1 cellular context compared by ENCODE assay signal in the genomic region with DNA sequence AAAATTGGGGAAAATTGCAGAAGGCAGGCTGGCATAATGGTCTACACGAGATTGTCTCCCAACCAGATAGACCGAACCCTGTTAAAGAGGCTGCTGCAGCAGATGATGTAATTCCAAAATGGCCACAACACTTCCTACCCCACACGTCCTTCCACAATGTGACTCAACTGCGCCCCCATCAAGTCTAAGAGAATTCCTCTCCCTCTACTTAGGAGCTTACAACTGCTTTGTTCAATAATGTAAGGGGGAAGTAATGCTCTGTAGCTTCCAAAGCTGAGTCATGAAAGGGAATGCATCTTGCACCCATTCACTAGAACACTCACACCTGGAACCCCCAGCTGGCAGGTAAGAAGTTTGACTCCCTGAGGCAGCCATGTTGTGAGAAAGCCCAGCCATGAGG.
TF ChIP-seq lines count a peak whose summit lies in the region.

No MANE protein-coding gene starts in this region.

TF ChIP-seq in HEK293, 187 proteins besides CTCF, POLR2A, EP300 and RAD21 (continued from another document):
- TF ChIP-seq, protein P1, sequence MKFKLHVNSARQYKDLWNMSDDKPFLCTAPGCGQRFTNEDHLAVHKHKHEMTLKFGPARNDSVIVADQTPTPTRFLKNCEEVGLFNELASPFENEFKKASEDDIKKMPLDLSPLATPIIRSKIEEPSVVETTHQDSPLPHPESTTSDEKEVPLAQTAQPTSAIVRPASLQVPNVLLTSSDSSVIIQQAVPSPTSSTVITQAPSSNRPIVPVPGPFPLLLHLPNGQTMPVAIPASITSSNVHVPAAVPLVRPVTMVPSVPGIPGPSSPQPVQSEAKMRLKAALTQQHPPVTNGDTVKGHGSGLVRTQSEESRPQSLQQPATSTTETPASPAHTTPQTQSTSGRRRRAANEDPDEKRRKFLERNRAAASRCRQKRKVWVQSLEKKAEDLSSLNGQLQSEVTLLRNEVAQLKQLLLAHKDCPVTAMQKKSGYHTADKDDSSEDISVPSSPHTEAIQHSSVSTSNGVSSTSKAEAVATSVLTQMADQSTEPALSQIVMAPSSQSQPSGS (tag by site-specific recombination; IDR thresholded peaks at IDR 0.05; ENCODE audit: low read depth): 0 out of 2 replicates have a peak, but pooled peaks have one; percentile 39
TF ChIP-seq in HEK293: peak in this region for 1.
